Comparison of ENCODE assay signal across 36 cellular contexts in the genomic region with DNA sequence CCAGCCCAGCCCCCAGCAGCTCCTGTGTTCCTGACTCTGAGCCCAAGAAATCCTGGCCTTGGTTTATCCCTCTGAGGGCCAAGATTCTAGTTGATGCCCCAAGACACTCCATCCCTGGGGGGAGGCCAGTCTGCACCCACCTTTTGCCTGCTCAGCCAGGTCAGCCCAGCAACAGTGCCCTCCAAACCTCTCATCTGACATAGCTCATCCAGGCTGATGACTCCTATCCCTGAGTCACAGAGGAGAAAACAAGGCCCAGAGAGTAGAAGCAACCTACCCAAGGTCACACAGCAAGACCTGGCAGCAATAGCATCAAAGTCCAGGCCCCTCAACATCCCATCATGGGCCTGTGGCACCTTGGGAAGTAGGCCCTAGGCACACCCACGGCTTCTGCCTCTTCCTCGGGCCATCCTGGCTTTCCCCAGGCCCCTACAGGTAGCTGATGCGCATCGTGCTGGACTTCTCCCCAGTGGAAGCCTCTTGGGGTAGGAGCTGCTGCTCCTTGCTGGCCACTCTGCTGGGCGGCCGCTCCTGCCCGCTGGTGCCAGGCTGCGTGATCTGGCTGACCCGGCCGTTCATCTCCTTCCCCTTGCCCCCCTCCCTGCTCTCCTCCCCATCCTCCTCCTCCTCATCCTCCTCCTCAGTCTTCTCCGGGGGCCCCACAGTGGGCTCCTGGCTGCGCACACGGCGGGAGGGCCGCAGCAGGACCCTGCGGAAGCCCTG. TPM values are rescaled to one million over a fixed set of nuclear protein-coding genes. Genes with fewer than 3 reads are reported as not detected.
DNase-seq lines count a peak whose midpoint lies in the region; ATAC-seq, FAIRE-seq and TF ChIP-seq lines count a peak whose summit lies in the region.
"Had no signal": no experiment of that assay in that cellular context is flagged by ENCODE, and none has a peak within 500 bp of the region (broad histone marks: within the 10 kb centered on the region; RNA-seq: fewer than 3 reads in every experiment).

No MANE protein-coding gene starts in this region.

- no peaks in the 10 kb centered on the region for H3K27me3 Mint-ChIP-seq in activated CD4-positive, alpha-beta T cell treated with anti-CD3 and anti-CD28 coated beads for 36 hours
- H3K27me3 Mint-ChIP-seq: stimulated activated naive CD8-positive, alpha-beta T cell treated with anti-CD3 and anti-CD28 coated beads, Interleukin-15, amount 100 ng/mL, for 72 hours had no signal

- no peak overlapping the region for H3K4me3 Mint-ChIP-seq in activated CD4-positive, alpha-beta T cell treated with anti-CD3 and anti-CD28 coated beads for 36 hours
- H3K4me3 Mint-ChIP-seq: endodermal cell, immature natural killer cell had no signal

- H3K4me1 Mint-ChIP-seq in activated CD4-positive, alpha-beta T cell treated with anti-CD3 and anti-CD28 coated beads for 36 hours: peaks cover 38% of the 10 kb centered on the region
- H3K4me1 Mint-ChIP-seq: immature natural killer cell had no signal

- TF ChIP-seq CTCF in Loucy (conservative IDR thresholded peaks at IDR 0.05; ENCODE audit: low read length) (no peak), HepG2 (CRISPR knock-in tag; IDR thresholded peaks at IDR 0.05) (no peak), spleen (IDR thresholded peaks at IDR 0.05 in 8 of 11, conservative IDR thresholded peaks at IDR 0.05 in 3 of 11) (no peak)

- H4K20me1 ChIP-seq in Loucy (ENCODE audit: insufficient read depth, low read length, poor library complexity, severe bottlenecking) (no peaks in the 10 kb centered on the region), HepG2 (ENCODE audit: insufficient read depth, low read length) (no peaks in the 10 kb centered on the region)

- TF ChIP-seq EP300 in HepG2 (IDR thresholded peaks at IDR 0.05; ENCODE audit: low read depth in 2 of 2, low read length in 2 of 2) (no peak), HepG2 (CRISPR knock-in tag; IDR thresholded peaks at IDR 0.05; ENCODE audit: borderline replicate concordance) (no peak)

- H2AFZ ChIP-seq in Loucy (ENCODE audit: low read length) (no peak overlapping the region), HepG2 (ENCODE audit: low read length) (no peak overlapping the region)
- H2AFZ ChIP-seq: hepatocyte had no signal

- H3K4me3 ChIP-seq in Loucy (ENCODE audit: low read length, poor library complexity, severe bottlenecking) (no peak overlapping the region), HepG2 (replicated peaks in 1 of 3; ENCODE audit: insufficient read depth in 1 of 3, low read depth in 2 of 3, low read length in 3 of 3) (no peak overlapping the region), spleen (no peak overlapping the region)
- H3K4me3 ChIP-seq: cardiac muscle cell, esophagus squamous epithelium, gastrocnemius medialis, hepatocyte, K562, left lung, right lobe of liver, SJCRH30, transverse colon had no signal

- peak overlapping the region; percentile 48 for H3K27ac Mint-ChIP-seq in activated CD4-positive, alpha-beta T cell treated with anti-CD3 and anti-CD28 coated beads for 36 hours
- H3K27ac Mint-ChIP-seq: endodermal cell had no signal

- H3K4me2 ChIP-seq in Loucy (ENCODE audit: low read depth, low read length, poor library complexity, severe bottlenecking) (no peak overlapping the region), HepG2 (ENCODE audit: low read depth, low read length) (no peak overlapping the region)
- H3K4me2 ChIP-seq: hepatocyte had no signal

- 83% methylated on average over 14 of the region's 16 CpGs for WGBS in HepG2 (ENCODE audit: low lambda C conversion rate)
- 85 to 100% (median 91%) methylated on average over 1 to 16 of the region's 16 CpGs for WGBS in spleen, 5 donors

- peak; percentile 6 for DNase-seq in activated CD4-positive, alpha-beta T cell treated with anti-CD3 and anti-CD28 coated beads for 36 hours
- no peak for DNase-seq in activated CD4-positive, alpha-beta T cell treated with anti-CD3 and anti-CD28 coated beads for 48 hours
- DNase-seq in HepG2 (ENCODE audit: low spot score) (no peak), spleen (peak; percentile 52), activated gamma-delta T cell treated with Interleukin-2 at 50 U/mL for 16 hours (no peak), NCI-H345 treated with DMSO at 0.1 percent for 48 hours (lab: John Stamatoyannopoulos, UW; ENCODE audit: unreplicated experiment) (no peak)
- DNase-seq: 8988T; activated CD4-positive, alpha-beta T cell treated with anti-CD3 and anti-CD28 coated beads for 4 hours; anterior cingulate cortex; cortex of kidney; DMS53; endodermal cell; esophagus squamous epithelium; gastrocnemius medialis; GF-D8; GOT3; immature natural killer cell; MM.1S; NCI-H1436; NCI-H510A treated with DMSO at 0.1 percent for 48 hours; SJCRH30; stimulated activated CD4-positive, alpha-beta T cell treated with anti-CD3 and anti-CD28 coated beads, Interleukin-15, amount 100 ng/mL, for 24 hours; stimulated activated naive CD8-positive, alpha-beta T cell treated with anti-CD3 and anti-CD28 coated beads, Interleukin-15, amount 100 ng/mL, for 72 hours; T-helper 1 cell; transverse colon had no signal

- no peaks in the 10 kb centered on the region for H3K36me3 ChIP-seq in Loucy (ENCODE audit: insufficient read depth, low read length)
- H3K36me3 ChIP-seq in HepG2 (replicated peaks in 1 of 2; ENCODE audit: control insufficient read depth in 1 of 2, insufficient read depth in 2 of 2, low read length in 2 of 2): no peaks in the 10 kb centered on the region
- H3K36me3 ChIP-seq in spleen: no peaks in the 10 kb centered on the region
- H3K36me3 ChIP-seq: cardiac muscle cell, esophagus squamous epithelium, gastrocnemius medialis, left lung, right lobe of liver, SJCRH30, transverse colon had no signal

- H3K4me1 ChIP-seq in Loucy (ENCODE audit: insufficient read depth, low read length, poor library complexity, severe bottlenecking) (peaks cover 3% of the 10 kb centered on the region), HepG2 (ENCODE audit: insufficient read depth, low read length) (peaks cover 16% of the 10 kb centered on the region), spleen (peaks cover 0 to 2% (median 0%) of the 10 kb centered on the region in 6 donors)
- H3K4me1 ChIP-seq: esophagus squamous epithelium, gastrocnemius medialis, left lung, right lobe of liver, SJCRH30, transverse colon had no signal

- H3K27me3 ChIP-seq in Loucy (ENCODE audit: insufficient read depth, low read length, poor library complexity, severe bottlenecking) (no peaks in the 10 kb centered on the region), HepG2 (ENCODE audit: control insufficient read depth in 1 of 2, insufficient read depth in 2 of 2, low read length in 2 of 2) (peaks cover 0 to 6% of the 10 kb centered on the region in 2 experiments; a peak in 2 of 5 replicates), spleen (replicated peaks in 1 of 7) (peaks cover 0 to 2% (median 0%) of the 10 kb centered on the region in 7 donors)
- H3K27me3 ChIP-seq: cardiac muscle cell, hepatocyte, right lobe of liver had no signal

- H3K79me2 ChIP-seq in Loucy (ENCODE audit: insufficient read depth, low read length): no peaks in the 10 kb centered on the region
- no peaks in the 10 kb centered on the region for H3K79me2 ChIP-seq in HepG2 (ENCODE audit: insufficient read depth, low read length)
- H3K79me2 ChIP-seq: hepatocyte had no signal

- H3K27ac ChIP-seq in HepG2 (ENCODE audit: extremely low read length, insufficient read depth, low read length) (no peak overlapping the region), spleen (no peak overlapping the region)
- H3K27ac ChIP-seq: cardiac muscle cell, esophagus squamous epithelium, gastrocnemius medialis, hepatocyte, left lung, right lobe of liver, SJCRH30, transverse colon had no signal

- no peaks in the 10 kb centered on the region for H3K9me3 ChIP-seq in Loucy (ENCODE audit: insufficient read depth, low read depth, low read length)
- no peaks in the 10 kb centered on the region for H3K9me3 ChIP-seq in HepG2 (ENCODE audit: low read length)
- no peaks in the 10 kb centered on the region for H3K9me3 ChIP-seq in spleen
- H3K9me3 ChIP-seq: esophagus squamous epithelium, gastrocnemius medialis, left lung, right lobe of liver, SJCRH30, transverse colon had no signal

- no peaks in the 10 kb centered on the region for H3F3A ChIP-seq in Loucy (ENCODE audit: low read depth)

- POLR2A ChIA-PET in activated CD4-positive, alpha-beta T cell treated with anti-CD3 and anti-CD28 coated beads for 36 hours (lab: Charles Lee): interaction anchor here (1.5 kb wide), 1 partner anchor 13 kb away, joined by 6 read pairs; no protein-coding TSS in a partner anchor
- POLR2A ChIA-PET in HepG2 (lab: Yijun Ruan, JAX): no interaction called here

- no peak for TF ChIP-seq RAD21 in HepG2 (CRISPR knock-in tag; IDR thresholded peaks at IDR 0.05)

- peak overlapping the region; percentile 33 for H3K9ac ChIP-seq in Loucy (ENCODE audit: low read depth, low read length, poor library complexity, severe bottlenecking)
- H3K9ac ChIP-seq in HepG2 (ENCODE audit: insufficient read depth, low read depth, low read length): no peak overlapping the region

- no peak for FAIRE-seq in HepG2 (lab: Jason Lieb, UNC)
- FAIRE-seq: GM18507, K562 had no signal

- ATAC-seq in activated CD4-positive, alpha-beta T cell treated with anti-CD3 and anti-CD28 coated beads for 36 hours: no peak
- ATAC-seq in HepG2 (no peak), HG03565 (IDR thresholded peaks at IDR 0.05; ENCODE audit: unreplicated experiment) (no peak)
- ATAC-seq: gastrocnemius medialis; K562; left lung; Panc1; right lobe of liver; stimulated activated naive CD8-positive, alpha-beta T cell treated with anti-CD3 and anti-CD28 coated beads, Interleukin-15, amount 100 ng/mL, for 72 hours had no signal

- intact Hi-C loops in activated CD4-positive, alpha-beta T cell treated with anti-CD3 and anti-CD28 coated beads for 36 hours (cut with DNase I, micrococcal nuclease): no loop called here
- intact Hi-C loops in HepG2 (cut with micrococcal nuclease; ENCODE audit: unreplicated experiment): no loop called here
- intact Hi-C loops in spleen (cut with DNase I; ENCODE audit: low total_unique reads): no loop called here

- no peaks in the 10 kb centered on the region for H3K9me3 Mint-ChIP-seq in activated CD4-positive, alpha-beta T cell treated with anti-CD3 and anti-CD28 coated beads for 36 hours (ENCODE audit: low read depth)
- H3K9me3 Mint-ChIP-seq: endodermal cell; immature natural killer cell; stimulated activated naive CD8-positive, alpha-beta T cell treated with anti-CD3 and anti-CD28 coated beads, Interleukin-15, amount 100 ng/mL, for 72 hours had no signal

- no peaks in the 10 kb centered on the region for H3K9me2 ChIP-seq in Loucy (replicated peaks; ENCODE audit: low read depth, low read length)

- TF ChIP-seq POLR2A in HepG2 (IDR thresholded peaks at IDR 0.05; ENCODE audit: insufficient read depth in 1 of 2, low read depth in 2 of 2, low read length in 2 of 2): no peak
- no peak for TF ChIP-seq POLR2A in spleen (IDR thresholded peaks at IDR 0.05)

- no TSS peak for BruUV-seq in HepG2 (replicated peaks; lab: Mats Ljungman, UMichigan)

- in situ Hi-C loops in HepG2 (cut with HindIII; ENCODE audit: extremely low pct_ligation_motif_present, low pct_unique_long_range_greater_than_20kb): no loop called here

- H3K36me3 Mint-ChIP-seq in activated CD4-positive, alpha-beta T cell treated with anti-CD3 and anti-CD28 coated beads for 36 hours (ENCODE audit: low read depth): no peaks in the 10 kb centered on the region
- H3K36me3 Mint-ChIP-seq: immature natural killer cell had no signal

- CTCF ChIA-PET in activated CD4-positive, alpha-beta T cell treated with anti-CD3 and anti-CD28 coated beads for 36 hours (lab: Charles Lee): interaction anchor here (1.0 to 1.2 kb wide), 3 partner anchors 11 to 161 kb away, joined by 3 to 4 read pairs (median 3); no protein-coding TSS in a partner anchor
- CTCF ChIA-PET in HepG2 (lab: Yijun Ruan, JAX; ENCODE audit: low intra/inter-chr PET ratio, low total read pairs): no interaction called here

RNA-seq across cellular contexts. Expression of gene SSTR3, which starts 6.0 kb away (rescaled TPM):
- total RNA-seq in activated CD4-positive, alpha-beta T cell treated with anti-CD3 and anti-CD28 coated beads for 36 hours: 10 to 100 TPM; 14.8 to 15.6 TPM
- total RNA-seq in HepG2 (2016; rRNA removed; fragmentation: Illumina TruSeq; extraction: Trizol) (0.39 and 0.64 TPM in 2 replicates), spleen (1 to 10 TPM in 3 of 7 donors, under 1 TPM in 4; 0.56 to 2.0 (median 0.95) TPM)
- 0.09 and 0.10 TPM in 2 replicates for total RNA-seq in HepG2 (2016; cell fraction: cytosol; rRNA removed; fragmentation: Illumina TruSeq; extraction: Trizol; ENCODE audit: low read depth)
- 0.39 and 0.49 TPM in 2 replicates for total RNA-seq in HepG2 (2016; cell fraction: insoluble cytoplasmic fraction; rRNA removed; fragmentation: Illumina TruSeq; extraction: Trizol)
- total RNA-seq in HepG2 (2016; cell fraction: membrane; rRNA removed; fragmentation: Illumina TruSeq; extraction: Trizol): 0.25 and 0.38 TPM in 2 replicates
- 0.60 and 0.65 TPM in 2 replicates for total RNA-seq in HepG2 (2016; cell fraction: nucleus; rRNA removed; fragmentation: Illumina TruSeq; extraction: Trizol)
- polyA plus RNA-seq in HepG2 (2011; rRNA removed) (0.08 and 0.09 TPM in 2 replicates), spleen (1 to 10 TPM; 1.2 to 2.0 (median 1.5) TPM)
- polyA plus RNA-seq in HepG2 (2011; cell fraction: cytosol; rRNA removed): 0.07 and 0.09 TPM in 2 replicates
- polyA plus RNA-seq in HepG2 (2011; cell fraction: nucleus; rRNA removed): 0.21 and 0.35 TPM in 2 replicates
- polyA plus RNA-seq in HepG2 (2012): 0.04 and 0.05 TPM in 2 replicates
- polyA plus RNA-seq in HepG2 (2016; cell fraction: cytosol; fragmentation: Illumina TruSeq; extraction: Trizol; ENCODE audit: low read depth): 0.06 and 0.11 TPM in 2 replicates
- 0.24 and 0.28 TPM in 2 replicates for polyA plus RNA-seq in HepG2 (2016; cell fraction: insoluble cytoplasmic fraction; fragmentation: Illumina TruSeq; extraction: Trizol; ENCODE audit: low read depth)
- polyA plus RNA-seq in HepG2 (2016; cell fraction: membrane; fragmentation: Illumina TruSeq; extraction: Trizol; ENCODE audit: low read depth): 0.11 and 0.14 TPM in 2 replicates
- polyA plus RNA-seq in HepG2 (2016; cell fraction: nucleus; fragmentation: Illumina TruSeq; extraction: Trizol; ENCODE audit: insufficient read depth, low read depth): 0.53 and 0.95 TPM in 2 replicates
- 0.07 and 0.30 TPM in 2 replicates for polyA minus RNA-seq in HepG2 (2011; rRNA and poly(A)+ RNA removed; ENCODE audit: low replicate concordance)
- not detected in 2 replicates for polyA minus RNA-seq in HepG2 (2011; cell fraction: cytosol; rRNA and poly(A)+ RNA removed)
- polyA minus RNA-seq in HepG2 (2011; cell fraction: nucleus; rRNA and poly(A)+ RNA removed): 0.13 TPM in 1 of 2 replicates, not detected in the other
- total RNA-seq: esophagus squamous epithelium, gastrocnemius medialis, HT-29, K562, right lobe of liver, SJCRH30 had no signal
- polyA plus RNA-seq: cardiac muscle cell, immature natural killer cell, neural cell had no signal

RNA-seq across cellular contexts. Expression of gene C1QTNF6, which starts 18.2 kb away (rescaled TPM):
- 1 to 10 TPM; 8.4 to 8.7 TPM for total RNA-seq in activated CD4-positive, alpha-beta T cell treated with anti-CD3 and anti-CD28 coated beads for 36 hours
- 1.5 and 2.7 TPM in 2 replicates for total RNA-seq in HepG2 (2016; rRNA removed; fragmentation: Illumina TruSeq; extraction: Trizol)
- total RNA-seq in HepG2 (2016; cell fraction: cytosol; rRNA removed; fragmentation: Illumina TruSeq; extraction: Trizol; ENCODE audit: low read depth): 0.40 and 0.97 TPM in 2 replicates
- total RNA-seq in HepG2 (2016; cell fraction: insoluble cytoplasmic fraction; rRNA removed; fragmentation: Illumina TruSeq; extraction: Trizol): 1.1 and 2.5 TPM in 2 replicates
- total RNA-seq in HepG2 (2016; cell fraction: membrane; rRNA removed; fragmentation: Illumina TruSeq; extraction: Trizol): 1.7 and 1.8 TPM in 2 replicates
- 4.5 and 5.3 TPM in 2 replicates for total RNA-seq in HepG2 (2016; cell fraction: nucleus; rRNA removed; fragmentation: Illumina TruSeq; extraction: Trizol)
- polyA plus RNA-seq in HepG2 (2011; rRNA removed): 6.9 and 10.7 TPM in 2 replicates
- 3.0 and 4.1 TPM in 2 replicates for polyA plus RNA-seq in HepG2 (2011; cell fraction: cytosol; rRNA removed)
- polyA plus RNA-seq in HepG2 (2011; cell fraction: nucleus; rRNA removed): 39.8 and 43.2 TPM in 2 replicates
- 4.1 and 5.1 TPM in 2 replicates for polyA plus RNA-seq in HepG2 (2012)
- 0.60 and 1.2 TPM in 2 replicates for polyA plus RNA-seq in HepG2 (2016; cell fraction: cytosol; fragmentation: Illumina TruSeq; extraction: Trizol; ENCODE audit: low read depth)
- 1.7 and 1.9 TPM in 2 replicates for polyA plus RNA-seq in HepG2 (2016; cell fraction: insoluble cytoplasmic fraction; fragmentation: Illumina TruSeq; extraction: Trizol; ENCODE audit: low read depth)
- 1.6 and 1.8 TPM in 2 replicates for polyA plus RNA-seq in HepG2 (2016; cell fraction: membrane; fragmentation: Illumina TruSeq; extraction: Trizol; ENCODE audit: low read depth)
- polyA plus RNA-seq in HepG2 (2016; cell fraction: nucleus; fragmentation: Illumina TruSeq; extraction: Trizol; ENCODE audit: insufficient read depth, low read depth): 8.4 and 10.3 TPM in 2 replicates
- polyA minus RNA-seq in HepG2 (2011; rRNA and poly(A)+ RNA removed; ENCODE audit: low replicate concordance): 8.3 and 36.4 TPM in 2 replicates
- polyA minus RNA-seq in HepG2 (2011; cell fraction: cytosol; rRNA and poly(A)+ RNA removed): 2.5 and 4.0 TPM in 2 replicates
- polyA minus RNA-seq in HepG2 (2011; cell fraction: nucleus; rRNA and poly(A)+ RNA removed): 18.0 and 21.3 TPM in 2 replicates
- total RNA-seq in spleen: 10 to 100 TPM in 1 of 7 donors, 1 to 10 TPM in 6; 5.3 to 10.3 (median 6.9) TPM
- polyA plus RNA-seq in spleen: 1 to 10 TPM; 7.7 to 8.9 (median 8.8) TPM

RNA-seq across cellular contexts. Expression of gene RAC2, which starts 37.8 kb away (rescaled TPM):
- 100 to 1,000 TPM; 692 to 930 TPM for total RNA-seq in activated CD4-positive, alpha-beta T cell treated with anti-CD3 and anti-CD28 coated beads for 36 hours
- total RNA-seq in HepG2 (2016; rRNA removed; fragmentation: Illumina TruSeq; extraction: Trizol) (not detected in 2 replicates), spleen (100 to 1,000 TPM; 270 to 493 (median 363) TPM)
- 0.18 TPM in 1 of 2 replicates, not detected in the other for total RNA-seq in HepG2 (2016; cell fraction: cytosol; rRNA removed; fragmentation: Illumina TruSeq; extraction: Trizol; ENCODE audit: low read depth)
- total RNA-seq in HepG2 (2016; cell fraction: insoluble cytoplasmic fraction; rRNA removed; fragmentation: Illumina TruSeq; extraction: Trizol): not detected in 2 replicates
- total RNA-seq in HepG2 (2016; cell fraction: membrane; rRNA removed; fragmentation: Illumina TruSeq; extraction: Trizol): 0.28 TPM in 1 of 2 replicates, not detected in the other
- not detected in 2 replicates for total RNA-seq in HepG2 (2016; cell fraction: nucleus; rRNA removed; fragmentation: Illumina TruSeq; extraction: Trizol)
- polyA plus RNA-seq in HepG2 (2011; rRNA removed) (0.73 and 0.86 TPM in 2 replicates), spleen (100 to 1,000 TPM; 389 to 421 (median 410) TPM)
- 0.35 and 0.56 TPM in 2 replicates for polyA plus RNA-seq in HepG2 (2011; cell fraction: cytosol; rRNA removed)
- 0.61 and 0.68 TPM in 2 replicates for polyA plus RNA-seq in HepG2 (2011; cell fraction: nucleus; rRNA removed)
- 0.39 TPM in 1 of 2 replicates, not detected in the other for polyA plus RNA-seq in HepG2 (2012)
- polyA plus RNA-seq in HepG2 (2016; cell fraction: cytosol; fragmentation: Illumina TruSeq; extraction: Trizol; ENCODE audit: low read depth): 0.14 and 0.26 TPM in 2 replicates
- 0.21 TPM in 1 of 2 replicates, not detected in the other for polyA plus RNA-seq in HepG2 (2016; cell fraction: insoluble cytoplasmic fraction; fragmentation: Illumina TruSeq; extraction: Trizol; ENCODE audit: low read depth)
- 0.16 and 0.20 TPM in 2 replicates for polyA plus RNA-seq in HepG2 (2016; cell fraction: membrane; fragmentation: Illumina TruSeq; extraction: Trizol; ENCODE audit: low read depth)
- 0.45 TPM in 1 of 2 replicates, not detected in the other for polyA plus RNA-seq in HepG2 (2016; cell fraction: nucleus; fragmentation: Illumina TruSeq; extraction: Trizol; ENCODE audit: insufficient read depth, low read depth)
- 0.64 and 2.0 TPM in 2 replicates for polyA minus RNA-seq in HepG2 (2011; rRNA and poly(A)+ RNA removed; ENCODE audit: low replicate concordance)
- not detected in 2 replicates for polyA minus RNA-seq in HepG2 (2011; cell fraction: cytosol; rRNA and poly(A)+ RNA removed)
- polyA minus RNA-seq in HepG2 (2011; cell fraction: nucleus; rRNA and poly(A)+ RNA removed): 0.37 TPM in 1 of 2 replicates, not detected in the other
- total RNA-seq: SJCRH30 had no signal
- polyA plus RNA-seq: neural cell had no signal

RNA-seq across cellular contexts. Expression of gene IL2RB, which starts 56.6 kb away (rescaled TPM):
- total RNA-seq in activated CD4-positive, alpha-beta T cell treated with anti-CD3 and anti-CD28 coated beads for 36 hours: 100 to 1,000 TPM; 204 to 231 TPM
- total RNA-seq in HepG2 (2016; rRNA removed; fragmentation: Illumina TruSeq; extraction: Trizol) (not detected in 2 replicates), spleen (10 to 100 TPM; 20.6 to 75.2 (median 51.5) TPM)
- total RNA-seq in HepG2 (2016; cell fraction: cytosol; rRNA removed; fragmentation: Illumina TruSeq; extraction: Trizol; ENCODE audit: low read depth): not detected in 2 replicates
- total RNA-seq in HepG2 (2016; cell fraction: insoluble cytoplasmic fraction; rRNA removed; fragmentation: Illumina TruSeq; extraction: Trizol): not detected in 2 replicates
- not detected in 2 replicates for total RNA-seq in HepG2 (2016; cell fraction: membrane; rRNA removed; fragmentation: Illumina TruSeq; extraction: Trizol)
- not detected in 2 replicates for total RNA-seq in HepG2 (2016; cell fraction: nucleus; rRNA removed; fragmentation: Illumina TruSeq; extraction: Trizol)
- polyA plus RNA-seq in HepG2 (2011; rRNA removed) (0.05 TPM in 1 of 2 replicates, not detected in the other), spleen (1 to 10 TPM; 3.7 to 5.9 (median 3.9) TPM)
- polyA plus RNA-seq in HepG2 (2011; cell fraction: cytosol; rRNA removed): 0.10 TPM in 1 of 2 replicates, not detected in the other
- 0.09 TPM in 1 of 2 replicates, not detected in the other for polyA plus RNA-seq in HepG2 (2011; cell fraction: nucleus; rRNA removed)
- polyA plus RNA-seq in HepG2 (2012): 0.03 TPM in 1 of 2 replicates, not detected in the other
- polyA plus RNA-seq in HepG2 (2016; cell fraction: cytosol; fragmentation: Illumina TruSeq; extraction: Trizol; ENCODE audit: low read depth): not detected in 2 replicates
- polyA plus RNA-seq in HepG2 (2016; cell fraction: insoluble cytoplasmic fraction; fragmentation: Illumina TruSeq; extraction: Trizol; ENCODE audit: low read depth): not detected in 2 replicates
- not detected in 2 replicates for polyA plus RNA-seq in HepG2 (2016; cell fraction: membrane; fragmentation: Illumina TruSeq; extraction: Trizol; ENCODE audit: low read depth)
- not detected in 2 replicates for polyA plus RNA-seq in HepG2 (2016; cell fraction: nucleus; fragmentation: Illumina TruSeq; extraction: Trizol; ENCODE audit: insufficient read depth, low read depth)
- 0.06 TPM in 1 of 2 replicates, not detected in the other for polyA minus RNA-seq in HepG2 (2011; rRNA and poly(A)+ RNA removed; ENCODE audit: low replicate concordance)
- not detected in 2 replicates for polyA minus RNA-seq in HepG2 (2011; cell fraction: cytosol; rRNA and poly(A)+ RNA removed)
- polyA minus RNA-seq in HepG2 (2011; cell fraction: nucleus; rRNA and poly(A)+ RNA removed): not detected in 2 replicates
- total RNA-seq: HT-29 had no signal
- polyA plus RNA-seq: cardiac muscle cell, neural cell had no signal

Comparison
In these comparisons a context has a peak if more than half of its experiments do, and no peak if none do; other contexts are left out.
1. DNase-seq: peak in activated CD4-positive, alpha-beta T cell treated with anti-CD3 and anti-CD28 coated beads for 36 hours (single experiment) and spleen (single experiment); none in activated CD4-positive, alpha-beta T cell treated with anti-CD3 and anti-CD28 coated beads for 48 hours (single experiment), HepG2 (single experiment), activated gamma-delta T cell treated with Interleukin-2 at 50 U/mL for 16 hours (single experiment) and NCI-H345 treated with DMSO at 0.1 percent for 48 hours (single experiment).
2. RNA of gene RAC2, which starts 37.8 kb away (total RNA-seq): 692 to 930 TPM in activated CD4-positive, alpha-beta T cell treated with anti-CD3 and anti-CD28 coated beads for 36 hours and 270 to 493 TPM in spleen; 0.18 to 0.28 TPM in HepG2; every median in the first group is over 100 times any median in the second.